ENCODE assay signal across 32 cellular contexts in genomic region chr1:86138746-86139145, GRCh38. TPM values are rescaled to one million over a fixed set of nuclear protein-coding genes. Genes with fewer than 3 reads are reported as not detected.
"Had no signal": no experiment of that assay in that cellular context is flagged by ENCODE, and none has a peak within 500 bp of the region (broad histone marks: within the 10 kb centered on the region; RNA-seq: fewer than 3 reads in every experiment).

No MANE protein-coding gene starts in this region.

- H3K36me3 ChIP-seq: ascending aorta, cardiac muscle cell had no signal

- H3K4me2 ChIP-seq: PC-9 had no signal

- H3K27me3 ChIP-seq: ascending aorta, cardiac muscle cell had no signal

- DNase-seq: activated B cell treated with CpG ODN at 0.5 μM for 24 hours; activated CD4-positive, alpha-beta memory T cell treated with anti-CD3 and anti-CD28 coated beads, Interleukin-2, amount 10 ng/mL, durations not matched to agents 7 days and 5 days; activated CD4-positive, alpha-beta T cell treated with anti-CD3 and anti-CD28 coated beads for 4 hours; activated CD4-positive, alpha-beta T cell treated with anti-CD3 and anti-CD28 coated beads, Interleukin-2, amount 50 U/mL, for 1 hour; activated CD4-positive, CD25-positive, alpha-beta regulatory T cell treated with anti-CD3 and anti-CD28 coated beads, Interleukin-2, amount 50 U/mL, for 72 hours; activated CD8-positive, alpha-beta memory T cell treated with anti-CD3 and anti-CD28 coated beads for 24 hours; activated CD8-positive, alpha-beta memory T cell treated with anti-CD3 and anti-CD28 coated beads, Interleukin-2, amount 10 ng/mL, durations not matched to agents 7 days and 5 days; activated CD8-positive, alpha-beta memory T cell treated with anti-CD3 and anti-CD28 coated beads, Interleukin-2, amount 50 U/mL, for 48 hours; activated effector memory CD4-positive, alpha-beta T cell treated with anti-CD3 and anti-CD28 coated beads, Interleukin-2, amount 50 U/mL, for 16 hours; activated naive CD4-positive, alpha-beta T cell; activated naive CD4-positive, alpha-beta T cell treated with anti-CD3 and anti-CD28 coated beads, Interleukin-2, amount 50 U/mL, for 16 hours; activated naive CD8-positive, alpha-beta T cell treated with anti-CD3 and anti-CD28 coated beads for 36 hours; activated T-cell treated with anti-CD3 and anti-CD28 coated beads, Interleukin-2, amount 50 U/mL, for 48 hours; amygdala; NCI-H1105; NCI-H1417 treated with DMSO at 0.1 percent for 48 hours; NCI-H187 treated with DMSO at 0.1 percent for 48 hours; NCI-H2081; NCI-H2171 treated with DMSO at 0.1 percent for 48 hours; NCI-H345; NCI-H524 treated with DMSO at 0.1 percent for 48 hours; PC-9; Right ventricle myocardium superior; SW 1271; T-helper 1 cell; T-helper 2 cell; T-helper 9 cell had no signal

- ATAC-seq: activated CD8-positive, alpha-beta memory T cell treated with anti-CD3 and anti-CD28 coated beads, Interleukin-2, amount 10 ng/mL, durations not matched to agents 7 days and 5 days had no signal

- H3K4me3 Mint-ChIP-seq: activated B cell treated with CpG ODN at 0.5 μM for 24 hours; activated CD4-positive, alpha-beta memory T cell treated with anti-CD3 and anti-CD28 coated beads, Interleukin-2, amount 10 ng/mL, durations not matched to agents 7 days and 5 days; activated CD8-positive, alpha-beta memory T cell treated with anti-CD3 and anti-CD28 coated beads, Interleukin-2, amount 10 ng/mL, durations not matched to agents 7 days and 5 days; activated naive CD8-positive, alpha-beta T cell treated with anti-CD3 and anti-CD28 coated beads for 36 hours; central memory CD8-positive, alpha-beta T cell had no signal

- H3K36me3 Mint-ChIP-seq: activated CD8-positive, alpha-beta memory T cell treated with anti-CD3 and anti-CD28 coated beads, Interleukin-2, amount 10 ng/mL, durations not matched to agents 7 days and 5 days; activated naive CD8-positive, alpha-beta T cell treated with anti-CD3 and anti-CD28 coated beads for 36 hours had no signal

- H3K9me3 ChIP-seq: ascending aorta had no signal

- H3K4me1 Mint-ChIP-seq: activated B cell treated with CpG ODN at 0.5 μM for 24 hours; activated CD4-positive, alpha-beta memory T cell treated with anti-CD3 and anti-CD28 coated beads, Interleukin-2, amount 10 ng/mL, durations not matched to agents 7 days and 5 days; activated CD8-positive, alpha-beta memory T cell treated with anti-CD3 and anti-CD28 coated beads, Interleukin-2, amount 10 ng/mL, durations not matched to agents 7 days and 5 days; activated naive CD8-positive, alpha-beta T cell treated with anti-CD3 and anti-CD28 coated beads for 36 hours; central memory CD8-positive, alpha-beta T cell had no signal

- H3K27ac Mint-ChIP-seq: activated B cell treated with CpG ODN at 0.5 μM for 24 hours; activated CD4-positive, alpha-beta memory T cell treated with anti-CD3 and anti-CD28 coated beads, Interleukin-2, amount 10 ng/mL, durations not matched to agents 7 days and 5 days; activated CD8-positive, alpha-beta memory T cell treated with anti-CD3 and anti-CD28 coated beads, Interleukin-2, amount 10 ng/mL, durations not matched to agents 7 days and 5 days; activated naive CD8-positive, alpha-beta T cell treated with anti-CD3 and anti-CD28 coated beads for 36 hours had no signal

- H2AFZ ChIP-seq: PC-9 had no signal

- H3K9me3 Mint-ChIP-seq: activated B cell treated with CpG ODN at 0.5 μM for 24 hours; activated CD4-positive, alpha-beta memory T cell treated with anti-CD3 and anti-CD28 coated beads, Interleukin-2, amount 10 ng/mL, durations not matched to agents 7 days and 5 days; activated naive CD8-positive, alpha-beta T cell treated with anti-CD3 and anti-CD28 coated beads for 36 hours had no signal

- H3K27ac ChIP-seq: ascending aorta, cardiac muscle cell, PC-9, VCaP had no signal

- H3K4me1 ChIP-seq: ascending aorta had no signal

- H3K27me3 Mint-ChIP-seq: activated B cell treated with CpG ODN at 0.5 μM for 24 hours; activated CD4-positive, alpha-beta memory T cell treated with anti-CD3 and anti-CD28 coated beads, Interleukin-2, amount 10 ng/mL, durations not matched to agents 7 days and 5 days; activated CD8-positive, alpha-beta memory T cell treated with anti-CD3 and anti-CD28 coated beads, Interleukin-2, amount 10 ng/mL, durations not matched to agents 7 days and 5 days; activated naive CD8-positive, alpha-beta T cell treated with anti-CD3 and anti-CD28 coated beads for 36 hours; central memory CD8-positive, alpha-beta T cell had no signal

- H3K4me3 ChIP-seq: ascending aorta, cardiac muscle cell, PC-9 had no signal

RNA-seq across cellular contexts. Expression of gene COL24A1, which starts 17.8 kb away (rescaled TPM):
- total RNA-seq: activated B cell treated with CpG ODN at 0.5 μM for 24 hours; activated CD4-positive, alpha-beta memory T cell treated with anti-CD3 and anti-CD28 coated beads, Interleukin-2, amount 10 ng/mL, durations not matched to agents 7 days and 5 days; activated CD8-positive, alpha-beta memory T cell treated with anti-CD3 and anti-CD28 coated beads, Interleukin-2, amount 10 ng/mL, durations not matched to agents 7 days and 5 days; activated naive CD8-positive, alpha-beta T cell treated with anti-CD3 and anti-CD28 coated beads for 36 hours; MCF 10A had no signal
